Comparison of ENCODE assay signal across 8 cellular contexts in genomic region chr18:50560681-50561629, GRCh38. TPM values are rescaled to one million over a fixed set of nuclear protein-coding genes. Genes with fewer than 3 reads are reported as not detected.
DNase-seq lines count a peak whose midpoint lies in the region; ATAC-seq and TF ChIP-seq lines count a peak whose summit lies in the region.

No MANE protein-coding gene starts in this region.

- intact Hi-C loops in Right ventricle myocardium inferior (cut with DNase I) (loop anchor here (2.0 to 5.0 kb wide), 2 partner anchors 91 to 166 kb away; no protein-coding TSS in a partner anchor), adrenal gland (cut with DNase I) (no loop called here), stomach (cut with DNase I; ENCODE audit: low total_unique reads) (no loop called here)

- H3K27ac ChIP-seq in cardiac muscle cell: no peak overlapping the region
- peak overlapping the region in 3 of 5 donors; percentile 60 to 86 (median 75) for H3K27ac ChIP-seq in adrenal gland
- peak overlapping the region in 3 of 5 donors; percentile 52 to 89 (median 70) for H3K27ac ChIP-seq in stomach

- no peak for TF ChIP-seq EP300 in stomach (IDR thresholded peaks at IDR 0.05)

- no peaks in the 10 kb centered on the region for H3K9me3 ChIP-seq in cardiac muscle cell (ENCODE audit: low read depth)
- no peaks in the 10 kb centered on the region for H3K9me3 ChIP-seq in adrenal gland (replicated peaks in 1 of 3)
- H3K9me3 ChIP-seq in stomach: peaks cover 0 to 6% (median under 1%) of the 10 kb centered on the region in 4 donors

- H3K4me1 ChIP-seq in cardiac muscle cell (ENCODE audit: low read depth) (peaks cover 18% of the 10 kb centered on the region), adrenal gland (replicated peaks in 1 of 2) (peaks cover 0 to 8% of the 10 kb centered on the region in 2 donors), stomach (peaks cover 7 to 24% (median 19%) of the 10 kb centered on the region in 4 donors)

- TF ChIP-seq CTCF in cardiac muscle cell (IDR thresholded peaks at IDR 0.05; ENCODE audit: low read depth, low read length) (no peak), adrenal gland (IDR thresholded peaks at IDR 0.05) (no peak), stomach (IDR thresholded peaks at IDR 0.05) (no peak)

- ATAC-seq in Right ventricle myocardium inferior: no peak

- DNase-seq in cardiac muscle cell (ENCODE audit: low read depth in 1 of 2, low spot score in 1 of 2) (peak in 1 of 2 donors; percentile 33), Right ventricle myocardium inferior (ENCODE audit: missing footprints) (no peak), adrenal gland (peak; percentile 55 to 77 (median 65)), islet precursor cell (peak; percentile 66), stomach (no peak), NK-92 (lab: John Stamatoyannopoulos, UW; ENCODE audit: unreplicated experiment) (no peak), 8988T (no peak), OCI-M1 (lab: John Stamatoyannopoulos, UW) (no peak)

- H3K27me3 ChIP-seq in cardiac muscle cell (peaks cover 2% of the 10 kb centered on the region), adrenal gland (no peaks in the 10 kb centered on the region), stomach (peaks cover 0 to 73% (median 32%) of the 10 kb centered on the region in 3 donors)

- H3K36me3 ChIP-seq in cardiac muscle cell (no peaks in the 10 kb centered on the region), adrenal gland (replicated peaks in 1 of 2) (no peaks in the 10 kb centered on the region), stomach (no peaks in the 10 kb centered on the region)

- 4 to 32% (median 5%) methylated on average over 6 to 49 of the region's 49 CpGs for WGBS in adrenal gland, 4 donors
- WGBS in stomach, 5 donors: 5 to 14% (median 6%) methylated on average over 23 to 49 of the region's 49 CpGs

- TF ChIP-seq POLR2A in adrenal gland (IDR thresholded peaks at IDR 0.05) (peak in 1 of 2 donors; percentile 67), stomach (IDR thresholded peaks at IDR 0.05) (no peak)

- H3K4me3 ChIP-seq in cardiac muscle cell (peak overlapping the region; percentile 76), adrenal gland (peak overlapping the region; percentile 36 to 91 (median 62)), stomach (peak overlapping the region; percentile 62 to 74 (median 66))

RNA-seq across cellular contexts. Expression of gene MAPK4, which starts 1.1 kb away (rescaled TPM):
- total RNA-seq in cardiac muscle cell (62.3 and 68.9 TPM in 2 replicates), Right ventricle myocardium inferior (34.1 TPM), adrenal gland (100 to 1,000 TPM in 1 of 8 donors, 10 to 100 TPM in 7; 18.0 to 231 (median 37.9) TPM), stomach (10 to 100 TPM in 3 of 5 donors, 1 to 10 TPM in 2; 3.1 to 86.0 (median 22.2) TPM)
- polyA plus RNA-seq in cardiac muscle cell (36.9 and 45.4 TPM in 2 replicates), adrenal gland (100 to 1,000 TPM in 1 of 3 donors, 10 to 100 TPM in 2; 16.3 to 128 (median 21.0) TPM), stomach (1 to 10 TPM in 1 of 3 donors, under 1 TPM in 2; 0.19 to 1.4 (median 0.46) TPM)

Comparison
In these comparisons a context has a peak if more than half of its experiments do, and no peak if none do; other contexts are left out.
1. DNase-seq: peak in adrenal gland (7 of 7) and islet precursor cell (single experiment); none in Right ventricle myocardium inferior (single experiment), stomach (single experiment), NK-92 (single experiment), 8988T (single experiment) and OCI-M1 (single experiment).
2. Peak in every context shown above with its lines, with median percentiles within 50 percentile points of each other: H3K4me3 ChIP-seq.